ENCODE assay signal across 1 cellular context in the genomic region with DNA sequence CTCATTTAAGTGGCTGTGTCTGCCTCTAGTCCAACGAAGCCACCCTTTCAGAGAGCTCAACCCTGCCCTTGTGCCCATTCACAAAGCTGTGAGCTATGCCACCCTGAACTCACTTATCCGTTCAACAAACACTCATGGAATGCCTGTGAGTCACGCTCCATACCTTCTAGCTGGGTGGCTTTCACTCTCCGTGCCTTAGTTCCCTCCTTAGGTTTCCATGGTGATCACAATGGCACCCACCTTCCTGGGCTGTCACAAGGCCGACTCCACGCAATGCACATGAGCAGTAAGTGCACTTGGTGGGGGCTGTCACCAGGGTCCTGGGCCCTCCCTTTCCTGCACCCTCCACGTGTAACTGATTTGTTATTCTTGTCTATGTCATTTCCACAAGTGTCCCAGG.
TF ChIP-seq lines count a peak whose summit lies in the region.

No MANE protein-coding gene starts in this region.

TF ChIP-seq in IMR-90, 13 proteins besides CTCF, POLR2A, EP300 and RAD21:
- TF ChIP-seq, protein P1, sequence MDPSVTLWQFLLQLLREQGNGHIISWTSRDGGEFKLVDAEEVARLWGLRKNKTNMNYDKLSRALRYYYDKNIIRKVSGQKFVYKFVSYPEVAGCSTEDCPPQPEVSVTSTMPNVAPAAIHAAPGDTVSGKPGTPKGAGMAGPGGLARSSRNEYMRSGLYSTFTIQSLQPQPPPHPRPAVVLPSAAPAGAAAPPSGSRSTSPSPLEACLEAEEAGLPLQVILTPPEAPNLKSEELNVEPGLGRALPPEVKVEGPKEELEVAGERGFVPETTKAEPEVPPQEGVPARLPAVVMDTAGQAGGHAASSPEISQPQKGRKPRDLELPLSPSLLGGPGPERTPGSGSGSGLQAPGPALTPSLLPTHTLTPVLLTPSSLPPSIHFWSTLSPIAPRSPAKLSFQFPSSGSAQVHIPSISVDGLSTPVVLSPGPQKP (IDR thresholded peaks at IDR 0.05; ENCODE audit: borderline replicate concordance, low read depth, low read length): no peak
- TF ChIP-seq RCOR1 (IDR thresholded peaks at IDR 0.05; ENCODE audit: insufficient replicate concordance, low read length) (no peak), NFE2L2 (IDR thresholded peaks at IDR 0.05; ENCODE audit: low read depth, low read length) (no peak), RFX5 (IDR thresholded peaks at IDR 0.05; ENCODE audit: low read depth, low read length) (no peak), MXI1 (IDR thresholded peaks at IDR 0.05; ENCODE audit: borderline replicate concordance, low read depth, low read length) (no peak), CHD1 (IDR thresholded peaks at IDR 0.05; ENCODE audit: low read depth, low read length) (no peak), BHLHE40 (IDR thresholded peaks at IDR 0.05; ENCODE audit: low read depth, low read length) (no peak), MAFK (IDR thresholded peaks at IDR 0.05; ENCODE audit: low read depth, low read length) (no peak), SMC3 (IDR thresholded peaks at IDR 0.05; ENCODE audit: low read depth, low read length) (no peak), FOS (IDR thresholded peaks at IDR 0.05; ENCODE audit: low read depth, low read length) (no peak), CEBPB (IDR thresholded peaks at IDR 0.05; ENCODE audit: low read depth, low read length) (no peak), MAZ (IDR thresholded peaks at IDR 0.05; ENCODE audit: borderline replicate concordance, low read depth, low read length) (no peak)
- TF ChIP-seq, protein P2, sequence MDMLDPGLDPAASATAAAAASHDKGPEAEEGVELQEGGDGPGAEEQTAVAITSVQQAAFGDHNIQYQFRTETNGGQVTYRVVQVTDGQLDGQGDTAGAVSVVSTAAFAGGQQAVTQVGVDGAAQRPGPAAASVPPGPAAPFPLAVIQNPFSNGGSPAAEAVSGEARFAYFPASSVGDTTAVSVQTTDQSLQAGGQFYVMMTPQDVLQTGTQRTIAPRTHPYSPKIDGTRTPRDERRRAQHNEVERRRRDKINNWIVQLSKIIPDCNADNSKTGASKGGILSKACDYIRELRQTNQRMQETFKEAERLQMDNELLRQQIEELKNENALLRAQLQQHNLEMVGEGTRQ (IDR thresholded peaks at IDR 0.05; ENCODE audit: low read depth, low read length): no peak
